In genomic region chr9:124266826-124267201, GRCh38 we compare ENCODE assay signal across 14 cellular contexts. TPM values are rescaled to one million over a fixed set of nuclear protein-coding genes. Genes with fewer than 3 reads are reported as not detected.
DNase-seq lines count a peak whose midpoint lies in the region; ATAC-seq and TF ChIP-seq lines count a peak whose summit lies in the region.
"Had no signal": no experiment of that assay in that cellular context is flagged by ENCODE, and none has a peak within 500 bp of the region (broad histone marks: within the 10 kb centered on the region; RNA-seq: fewer than 3 reads in every experiment).

No MANE protein-coding gene starts in this region.

- peak; percentile 46 for ATAC-seq in Panc1
- ATAC-seq in activated naive CD4-positive, alpha-beta T cell treated with anti-CD3 and anti-CD28 coated beads, Interleukin-2, amount 50 U/mL, for 72 hours: no peak

- H3K4me3 ChIP-seq in AG10803 (ENCODE audit: low read length): peak overlapping the region; percentile 29
- peak overlapping the region in 1 of 2 experiments; percentile 14; a peak in 2 of 4 replicates for H3K4me3 ChIP-seq in Panc1 (ENCODE audit: low read depth in 2 of 2, low read length in 2 of 2)
- H3K4me3 ChIP-seq in rectal smooth muscle tissue (ENCODE audit: low read length): no peak overlapping the region
- H3K4me3 ChIP-seq: hepatocyte had no signal

- in situ Hi-C loops in Panc1 (cut with HindIII; ENCODE audit: low pct_unique_long_range_greater_than_20kb, low sequenced_read_pairs): no loop called here

- intact Hi-C loops in Panc1 (cut with micrococcal nuclease; ENCODE audit: unreplicated experiment): no loop called here

- H3K27me3 Mint-ChIP-seq in endothelial cell (ENCODE audit: unreplicated experiment): peaks cover 2% of the 10 kb centered on the region

- H3K9me3 ChIP-seq in Panc1 (ENCODE audit: control insufficient read depth, insufficient read depth, low read depth, low read length): no peaks in the 10 kb centered on the region

- H3K27me3 ChIP-seq in Panc1 (ENCODE audit: control insufficient read depth, insufficient read depth, low read length) (no peaks in the 10 kb centered on the region), rectal smooth muscle tissue (ENCODE audit: control insufficient read depth, insufficient read depth, low read length) (no peaks in the 10 kb centered on the region)
- H3K27me3 ChIP-seq: hepatocyte had no signal

- CTCF ChIA-PET in Panc1 (lab: Charles Lee): no interaction called here

- H3K27ac ChIP-seq in Panc1 (ENCODE audit: low read length) (peak overlapping the region; percentile 87), rectal smooth muscle tissue (ENCODE audit: low read depth, low read length) (peak overlapping the region; percentile 17)
- H3K27ac ChIP-seq: hepatocyte, KMS-11 had no signal

- H3K36me3 Mint-ChIP-seq in endothelial cell (ENCODE audit: low read depth, unreplicated experiment): no peaks in the 10 kb centered on the region
- no peaks in the 10 kb centered on the region for H3K36me3 Mint-ChIP-seq in activated naive CD4-positive, alpha-beta T cell treated with anti-CD3 and anti-CD28 coated beads, Interleukin-2, amount 50 U/mL, for 72 hours

- DNase-seq in AG10803 (ENCODE audit: low read depth): no peak
- no peak for DNase-seq in Panc1 (ENCODE audit: low read depth, low spot score)
- no peak for DNase-seq in endothelial cell (ENCODE audit: low spot score)
- DNase-seq in activated naive CD4-positive, alpha-beta T cell treated with anti-CD3 and anti-CD28 coated beads, Interleukin-2, amount 50 U/mL, for 72 hours (ENCODE audit: low spot score in 2 of 2): no peak
- DNase-seq in H4 (ENCODE audit: low spot score): no peak
- no peak for DNase-seq in NCI-H1436 treated with DMSO at 0.1 percent for 48 hours (lab: John Stamatoyannopoulos, UW)
- no peak for DNase-seq in effector CD8-positive, alpha-beta T cell (lab: John Stamatoyannopoulos, UW)
- DNase-seq: activated effector memory CD4-positive, alpha-beta T cell treated with Interleukin-2 at 50 U/mL for 16 hours; effector CD4-positive, alpha-beta T cell; SIG-M5; stimulated activated CD4-positive, alpha-beta T cell treated with anti-CD3 and anti-CD28 coated beads, Interleukin-12 subunit alpha, Interleukin-12 subunit beta, amount 100 ng/mL, for 4 hours had no signal

- peaks cover 81% of the 10 kb centered on the region for H3K4me1 ChIP-seq in Panc1 (ENCODE audit: control insufficient read depth, insufficient read depth, low read length)
- H3K4me1 ChIP-seq in rectal smooth muscle tissue (ENCODE audit: control insufficient read depth, insufficient read depth, low read length): peaks cover 24% of the 10 kb centered on the region

- H3K36me3 ChIP-seq in Panc1 (ENCODE audit: control insufficient read depth, insufficient read depth, low read length): no peaks in the 10 kb centered on the region
- no peaks in the 10 kb centered on the region for H3K36me3 ChIP-seq in rectal smooth muscle tissue (ENCODE audit: control insufficient read depth, insufficient read depth, low read length)

- no peaks in the 10 kb centered on the region for H3K9me3 Mint-ChIP-seq in endothelial cell (ENCODE audit: unreplicated experiment)
- no peaks in the 10 kb centered on the region for H3K9me3 Mint-ChIP-seq in activated naive CD4-positive, alpha-beta T cell treated with anti-CD3 and anti-CD28 coated beads, Interleukin-2, amount 50 U/mL, for 72 hours

- BruUV-seq in Panc1 (replicated peaks; lab: Mats Ljungman, UMichigan): no TSS peak

- peaks cover 39% of the 10 kb centered on the region for H3K4me1 Mint-ChIP-seq in endothelial cell (ENCODE audit: unreplicated experiment)

- no peak overlapping the region for H3K4me3 Mint-ChIP-seq in endothelial cell (ENCODE audit: unreplicated experiment)

- TF ChIP-seq CTCF in AG10803 (conservative IDR thresholded peaks at IDR 0.05; ENCODE audit: low read length) (no peak), Panc1 (IDR thresholded peaks at IDR 0.05) (no peak), endothelial cell (IDR thresholded peaks at IDR 0.05; ENCODE audit: unreplicated experiment) (no peak)

- no peak overlapping the region for H3K9ac ChIP-seq in rectal smooth muscle tissue (ENCODE audit: low read length)
- H3K9ac ChIP-seq: KMS-11 had no signal

- POLR2A ChIA-PET in Panc1 (lab: Charles Lee): interaction anchor here (1.0 kb wide), 1 partner anchor 22 kb away, joined by 4 read pairs; no protein-coding TSS in a partner anchor

- peak overlapping the region; percentile 81 for H3K27ac Mint-ChIP-seq in endothelial cell (ENCODE audit: unreplicated experiment)
- H3K27ac Mint-ChIP-seq in activated naive CD4-positive, alpha-beta T cell treated with anti-CD3 and anti-CD28 coated beads, Interleukin-2, amount 50 U/mL, for 72 hours: no peak overlapping the region

RNA-seq across cellular contexts. Expression of gene NEK6, which starts 9.1 kb away (rescaled TPM):
- total RNA-seq in Panc1 (2021; ENCODE audit: unreplicated experiment) (56.3 TPM), endothelial cell (ENCODE audit: unreplicated experiment) (43.9 TPM)
- 74.0 TPM for polyA plus RNA-seq in Panc1 (2012; ENCODE audit: insufficient read length)
- 1 to 10 TPM; 3.1 to 5.4 TPM for total RNA-seq in activated naive CD4-positive, alpha-beta T cell treated with anti-CD3 and anti-CD28 coated beads, Interleukin-2, amount 50 U/mL, for 72 hours
- 40.2 and 43.7 TPM in 2 replicates for total RNA-seq in H4 (2014; rRNA removed; shearing (Covaris generic))
